1 cellular context compared by ENCODE assay signal in genomic region chr19:4441994-4442845, GRCh38.
TF ChIP-seq lines count a peak whose summit lies in the region.

No MANE protein-coding gene starts in this region.

TF ChIP-seq in H1, 55 proteins besides CTCF, POLR2A, EP300 and RAD21:
- TF ChIP-seq POLR2AphosphoS5 (IDR thresholded peaks at IDR 0.05; ENCODE audit: low read depth, low read length) (peak; percentile 24), SP1 (IDR thresholded peaks at IDR 0.05; ENCODE audit: low read depth, low read length) (no peak), FOSL1 (IDR thresholded peaks at IDR 0.05; ENCODE audit: insufficient read depth, low read depth, low read length) (no peak), BRCA1 (IDR thresholded peaks at IDR 0.05; ENCODE audit: low read depth, low read length) (no peak), CHD7 (IDR thresholded peaks at IDR 0.05; ENCODE audit: insufficient replicate concordance, low read length) (no peak)
- TF ChIP-seq, protein P1, sequence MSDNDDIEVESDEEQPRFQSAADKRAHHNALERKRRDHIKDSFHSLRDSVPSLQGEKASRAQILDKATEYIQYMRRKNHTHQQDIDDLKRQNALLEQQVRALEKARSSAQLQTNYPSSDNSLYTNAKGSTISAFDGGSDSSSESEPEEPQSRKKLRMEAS (IDR thresholded peaks at IDR 0.05): no peak
